Comparison of ENCODE assay signal across 15 cellular contexts in the genomic region with DNA sequence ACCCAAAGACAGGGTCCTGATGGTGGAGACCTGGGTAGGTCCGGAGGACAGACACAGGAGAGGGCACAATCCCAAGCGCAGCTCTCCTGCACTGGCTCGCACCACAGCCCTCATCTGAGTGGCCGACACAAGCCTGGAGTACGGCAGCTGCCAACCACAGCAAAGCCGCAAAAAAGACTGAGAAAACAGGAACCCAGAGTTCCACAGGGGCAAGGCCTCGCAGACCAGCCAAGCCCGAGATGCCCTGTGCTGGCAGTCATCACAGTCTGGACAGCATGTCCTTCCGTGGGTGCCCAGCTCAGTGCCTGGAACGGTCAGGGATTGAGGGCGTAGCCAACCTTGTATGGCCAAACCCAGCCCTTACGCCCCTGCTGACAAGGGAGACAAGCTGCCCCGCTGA. TPM values are rescaled to one million over a fixed set of nuclear protein-coding genes. Genes with fewer than 3 reads are reported as not detected.
DNase-seq lines count a peak whose midpoint lies in the region; ATAC-seq, FAIRE-seq and TF ChIP-seq lines count a peak whose summit lies in the region.
"Had no signal": no experiment of that assay in that cellular context is flagged by ENCODE, and none has a peak within 500 bp of the region (broad histone marks: within the 10 kb centered on the region; RNA-seq: fewer than 3 reads in every experiment).

No MANE protein-coding gene starts in this region.

- H3K4me3 Mint-ChIP-seq in activated naive CD4-positive, alpha-beta T cell treated with anti-CD3 and anti-CD28 coated beads for 36 hours = no peak overlapping the region
- H3K4me3 Mint-ChIP-seq in stimulated activated effector memory CD8-positive, alpha-beta T cell treated with anti-CD3 and anti-CD28 coated beads, Interleukin-12 subunit alpha, Interleukin-12 subunit beta, amount 100 ng/mL, for 72 hours = no peak overlapping the region

- intact Hi-C loops in activated naive CD4-positive, alpha-beta T cell treated with anti-CD3 and anti-CD28 coated beads for 36 hours (cut with micrococcal nuclease) = no loop called here
- intact Hi-C loops in HepG2 (cut with micrococcal nuclease; ENCODE audit: unreplicated experiment) = no loop called here

- POLR2A ChIA-PET in HepG2 (lab: Yijun Ruan, JAX) = interaction anchor here (0.6 to 1.4 kb wide), 2 partner anchors 10 to 38 kb away, joined by 3 to 5 read pairs; no protein-coding TSS in a partner anchor

- in situ Hi-C loops in HepG2 (cut with HindIII; ENCODE audit: extremely low pct_ligation_motif_present, low pct_unique_long_range_greater_than_20kb) = no loop called here

- H3K9me3 ChIP-seq in WERI-Rb-1 (ENCODE audit: severe bottlenecking) (no peaks in the 10 kb centered on the region), HepG2 (ENCODE audit: low read length) (no peaks in the 10 kb centered on the region)
- H3K9me3 ChIP-seq: ovary had no signal

- H3K79me2 ChIP-seq in HepG2 (ENCODE audit: insufficient read depth, low read length) = peaks cover 9% of the 10 kb centered on the region

- TF ChIP-seq CTCF in WERI-Rb-1 (IDR thresholded peaks at IDR 0.05; ENCODE audit: low read depth, low read length) (no peak), HepG2 (CRISPR knock-in tag; IDR thresholded peaks at IDR 0.05) (no peak)

- peak overlapping the region; percentile 92 for H3K27ac ChIP-seq in WERI-Rb-1
- no peak overlapping the region for H3K27ac ChIP-seq in HepG2 (ENCODE audit: extremely low read length, insufficient read depth, low read length)
- H3K27ac ChIP-seq: ovary had no signal

- no peak overlapping the region for H3K4me2 ChIP-seq in HepG2 (ENCODE audit: low read depth, low read length)

- peaks cover 18% of the 10 kb centered on the region for H3K36me3 Mint-ChIP-seq in activated naive CD4-positive, alpha-beta T cell treated with anti-CD3 and anti-CD28 coated beads for 36 hours (ENCODE audit: low read depth)
- peaks cover 79% of the 10 kb centered on the region for H3K36me3 Mint-ChIP-seq in stimulated activated effector memory CD8-positive, alpha-beta T cell treated with anti-CD3 and anti-CD28 coated beads, Interleukin-12 subunit alpha, Interleukin-12 subunit beta, amount 100 ng/mL, for 72 hours

- WGBS in HepG2 (ENCODE audit: low lambda C conversion rate) = 100% methylated on average over 2 of the region's 13 CpGs

- CTCF ChIA-PET in activated naive CD4-positive, alpha-beta T cell treated with anti-CD3 and anti-CD28 coated beads for 36 hours (lab: Charles Lee) = no interaction called here
- CTCF ChIA-PET in HepG2 (lab: Yijun Ruan, JAX; ENCODE audit: low intra/inter-chr PET ratio, low total read pairs) = no interaction called here

- no peaks in the 10 kb centered on the region for H3K9me3 Mint-ChIP-seq in activated naive CD4-positive, alpha-beta T cell treated with anti-CD3 and anti-CD28 coated beads for 36 hours
- no peaks in the 10 kb centered on the region for H3K9me3 Mint-ChIP-seq in stimulated activated effector memory CD8-positive, alpha-beta T cell treated with anti-CD3 and anti-CD28 coated beads, Interleukin-12 subunit alpha, Interleukin-12 subunit beta, amount 100 ng/mL, for 72 hours

- no peak for TF ChIP-seq RAD21 in HepG2 (CRISPR knock-in tag; IDR thresholded peaks at IDR 0.05)

- H3K4me1 ChIP-seq in HepG2 (ENCODE audit: insufficient read depth, low read length) = no peaks in the 10 kb centered on the region

- peak overlapping the region; percentile 53 for H3K27ac Mint-ChIP-seq in activated naive CD4-positive, alpha-beta T cell treated with anti-CD3 and anti-CD28 coated beads for 36 hours
- H3K27ac Mint-ChIP-seq in stimulated activated effector memory CD8-positive, alpha-beta T cell treated with anti-CD3 and anti-CD28 coated beads, Interleukin-12 subunit alpha, Interleukin-12 subunit beta, amount 100 ng/mL, for 72 hours = peak overlapping the region; percentile 50

- H3K4me3 ChIP-seq in WERI-Rb-1 (ENCODE audit: low read depth, low read length) = no peak overlapping the region
- no peak overlapping the region for H3K4me3 ChIP-seq in HepG2 (replicated peaks in 1 of 3; ENCODE audit: insufficient read depth in 1 of 3, low read depth in 2 of 3, low read length in 3 of 3)
- H3K4me3 ChIP-seq: ovary had no signal

- TF ChIP-seq EP300 in HepG2 (IDR thresholded peaks at IDR 0.05; ENCODE audit: low read depth in 2 of 2, low read length in 2 of 2) (no peak), HepG2 (CRISPR knock-in tag; IDR thresholded peaks at IDR 0.05; ENCODE audit: borderline replicate concordance) (no peak)

- no peak overlapping the region for H2AFZ ChIP-seq in HepG2 (ENCODE audit: low read length)

- no TSS peak for BruUV-seq in HepG2 (replicated peaks; lab: Mats Ljungman, UMichigan)

- H3K27me3 ChIP-seq in WERI-Rb-1 (ENCODE audit: insufficient read depth, low read depth, severe bottlenecking) (no peaks in the 10 kb centered on the region), HepG2 (ENCODE audit: control insufficient read depth in 1 of 2, insufficient read depth in 2 of 2, low read length in 2 of 2) (no peaks in the 10 kb centered on the region)
- H3K27me3 ChIP-seq: ovary had no signal

- no peak for DNase-seq in activated naive CD4-positive, alpha-beta T cell treated with anti-CD3 and anti-CD28 coated beads for 36 hours
- DNase-seq in activated naive CD4-positive, alpha-beta T cell treated with anti-CD3 and anti-CD28 coated beads, Interleukin-2, amount 50 U/mL, for 16 hours = no peak
- no peak for DNase-seq in WERI-Rb-1
- no peak for DNase-seq in HepG2 (ENCODE audit: low spot score)
- no peak for DNase-seq in stimulated activated effector memory CD8-positive, alpha-beta T cell treated with anti-CD3 and anti-CD28 coated beads, Interleukin-12 subunit alpha, Interleukin-12 subunit beta, amount 100 ng/mL, for 72 hours (ENCODE audit: low spot score in 2 of 2)
- DNase-seq in hepatic stellate cell (ENCODE audit: low spot score) = no peak
- no peak for DNase-seq in NCI-H187 (lab: John Stamatoyannopoulos, UW)
- DNase-seq: GOT3; NCI-H1092 treated with DMSO at 0.1 percent for 48 hours; ovary; stimulated activated CD4-positive, alpha-beta T cell treated with anti-CD3 and anti-CD28 coated beads, Interleukin-2, amount 100 ng/mL, for 24 hours had no signal

- H4K20me1 ChIP-seq in HepG2 (ENCODE audit: insufficient read depth, low read length) = peaks cover 24% of the 10 kb centered on the region

- FAIRE-seq in HepG2 (lab: Jason Lieb, UNC) = no peak
- FAIRE-seq: TTC549 had no signal

- TF ChIP-seq POLR2A in HepG2 (IDR thresholded peaks at IDR 0.05; ENCODE audit: insufficient read depth in 1 of 2, low read depth in 2 of 2, low read length in 2 of 2) = 0 out of 4 replicates have a peak, but pooled peaks of 1 of the 2 experiments have one; percentile 23

- peaks cover 85% of the 10 kb centered on the region for H3K36me3 ChIP-seq in WERI-Rb-1
- H3K36me3 ChIP-seq in HepG2 (replicated peaks in 1 of 2; ENCODE audit: control insufficient read depth in 1 of 2, insufficient read depth in 2 of 2, low read length in 2 of 2) = peaks cover 32 to 72% of the 10 kb centered on the region in 2 experiments
- H3K36me3 ChIP-seq: ovary had no signal

- no peak overlapping the region for H3K9ac ChIP-seq in HepG2 (ENCODE audit: insufficient read depth, low read depth, low read length)

- ATAC-seq in HepG2 (no peak), GM21528 (IDR thresholded peaks at IDR 0.05; ENCODE audit: low FRiP score, unreplicated experiment) (no peak)
- no peak for ATAC-seq in stimulated activated effector memory CD8-positive, alpha-beta T cell treated with anti-CD3 and anti-CD28 coated beads, Interleukin-12 subunit alpha, Interleukin-12 subunit beta, amount 100 ng/mL, for 72 hours

- peaks cover 26% of the 10 kb centered on the region for H3K4me1 Mint-ChIP-seq in activated naive CD4-positive, alpha-beta T cell treated with anti-CD3 and anti-CD28 coated beads for 36 hours (ENCODE audit: low read depth)
- H3K4me1 Mint-ChIP-seq in stimulated activated effector memory CD8-positive, alpha-beta T cell treated with anti-CD3 and anti-CD28 coated beads, Interleukin-12 subunit alpha, Interleukin-12 subunit beta, amount 100 ng/mL, for 72 hours = peaks cover 34% of the 10 kb centered on the region

- no peaks in the 10 kb centered on the region for H3K27me3 Mint-ChIP-seq in activated naive CD4-positive, alpha-beta T cell treated with anti-CD3 and anti-CD28 coated beads for 36 hours (ENCODE audit: low read depth)

RNA-seq across cellular contexts. Expression of gene ZBTB48, which starts 11.4 kb away (rescaled TPM):
- total RNA-seq in activated naive CD4-positive, alpha-beta T cell treated with anti-CD3 and anti-CD28 coated beads for 36 hours = 10 to 100 TPM; 15.0 to 18.3 TPM
- 13.8 and 17.1 TPM in 2 replicates for total RNA-seq in HepG2 (2016; rRNA removed; fragmentation: Illumina TruSeq; extraction: Trizol)
- total RNA-seq in HepG2 (2016; cell fraction: cytosol; rRNA removed; fragmentation: Illumina TruSeq; extraction: Trizol; ENCODE audit: low read depth) = 5.0 and 5.2 TPM in 2 replicates
- 8.3 and 21.5 TPM in 2 replicates for total RNA-seq in HepG2 (2016; cell fraction: insoluble cytoplasmic fraction; rRNA removed; fragmentation: Illumina TruSeq; extraction: Trizol)
- total RNA-seq in HepG2 (2016; cell fraction: membrane; rRNA removed; fragmentation: Illumina TruSeq; extraction: Trizol) = 5.7 and 8.8 TPM in 2 replicates
- 17.3 and 20.3 TPM in 2 replicates for total RNA-seq in HepG2 (2016; cell fraction: nucleus; rRNA removed; fragmentation: Illumina TruSeq; extraction: Trizol)
- 13.0 and 18.1 TPM in 2 replicates for polyA plus RNA-seq in HepG2 (2011; rRNA removed)
- polyA plus RNA-seq in HepG2 (2011; cell fraction: cytosol; rRNA removed) = 10.2 and 13.3 TPM in 2 replicates
- 62.4 and 69.3 TPM in 2 replicates for polyA plus RNA-seq in HepG2 (2011; cell fraction: nucleus; rRNA removed)
- polyA plus RNA-seq in HepG2 (2012) = 9.9 and 13.5 TPM in 2 replicates
- polyA plus RNA-seq in HepG2 (2016; cell fraction: cytosol; fragmentation: Illumina TruSeq; extraction: Trizol; ENCODE audit: low read depth) = 3.7 and 4.2 TPM in 2 replicates
- polyA plus RNA-seq in HepG2 (2016; cell fraction: insoluble cytoplasmic fraction; fragmentation: Illumina TruSeq; extraction: Trizol; ENCODE audit: low read depth) = 7.6 TPM in 2 replicates
- 5.0 and 5.6 TPM in 2 replicates for polyA plus RNA-seq in HepG2 (2016; cell fraction: membrane; fragmentation: Illumina TruSeq; extraction: Trizol; ENCODE audit: low read depth)
- polyA plus RNA-seq in HepG2 (2016; cell fraction: nucleus; fragmentation: Illumina TruSeq; extraction: Trizol; ENCODE audit: insufficient read depth, low read depth) = 44.7 and 51.5 TPM in 2 replicates
- polyA minus RNA-seq in HepG2 (2011; rRNA and poly(A)+ RNA removed; ENCODE audit: low replicate concordance) = 30.6 and 46.1 TPM in 2 replicates
- polyA minus RNA-seq in HepG2 (2011; cell fraction: cytosol; rRNA and poly(A)+ RNA removed) = 4.3 and 8.8 TPM in 2 replicates
- 18.5 and 19.6 TPM in 2 replicates for polyA minus RNA-seq in HepG2 (2011; cell fraction: nucleus; rRNA and poly(A)+ RNA removed)

RNA-seq across cellular contexts. Expression of gene KLHL21, which starts 11.4 kb away (rescaled TPM):
- total RNA-seq in activated naive CD4-positive, alpha-beta T cell treated with anti-CD3 and anti-CD28 coated beads for 36 hours = 10 to 100 TPM; 21.0 to 23.3 TPM
- 20.9 and 25.0 TPM in 2 replicates for total RNA-seq in HepG2 (2016; rRNA removed; fragmentation: Illumina TruSeq; extraction: Trizol)
- total RNA-seq in HepG2 (2016; cell fraction: cytosol; rRNA removed; fragmentation: Illumina TruSeq; extraction: Trizol; ENCODE audit: low read depth) = 4.1 and 5.1 TPM in 2 replicates
- total RNA-seq in HepG2 (2016; cell fraction: insoluble cytoplasmic fraction; rRNA removed; fragmentation: Illumina TruSeq; extraction: Trizol) = 16.6 and 24.3 TPM in 2 replicates
- 11.5 and 11.6 TPM in 2 replicates for total RNA-seq in HepG2 (2016; cell fraction: membrane; rRNA removed; fragmentation: Illumina TruSeq; extraction: Trizol)
- 22.1 and 26.1 TPM in 2 replicates for total RNA-seq in HepG2 (2016; cell fraction: nucleus; rRNA removed; fragmentation: Illumina TruSeq; extraction: Trizol)
- 14.8 and 19.9 TPM in 2 replicates for polyA plus RNA-seq in HepG2 (2011; rRNA removed)
- polyA plus RNA-seq in HepG2 (2011; cell fraction: cytosol; rRNA removed) = 10.9 and 14.4 TPM in 2 replicates
- 95.0 and 99.0 TPM in 2 replicates for polyA plus RNA-seq in HepG2 (2011; cell fraction: nucleus; rRNA removed)
- polyA plus RNA-seq in HepG2 (2012) = 13.7 and 34.6 TPM in 2 replicates
- 2.2 and 2.8 TPM in 2 replicates for polyA plus RNA-seq in HepG2 (2016; cell fraction: cytosol; fragmentation: Illumina TruSeq; extraction: Trizol; ENCODE audit: low read depth)
- polyA plus RNA-seq in HepG2 (2016; cell fraction: insoluble cytoplasmic fraction; fragmentation: Illumina TruSeq; extraction: Trizol; ENCODE audit: low read depth) = 14.0 and 18.0 TPM in 2 replicates
- polyA plus RNA-seq in HepG2 (2016; cell fraction: membrane; fragmentation: Illumina TruSeq; extraction: Trizol; ENCODE audit: low read depth) = 4.8 and 5.2 TPM in 2 replicates
- 41.5 and 42.6 TPM in 2 replicates for polyA plus RNA-seq in HepG2 (2016; cell fraction: nucleus; fragmentation: Illumina TruSeq; extraction: Trizol; ENCODE audit: insufficient read depth, low read depth)
- 28.3 and 69.9 TPM in 2 replicates for polyA minus RNA-seq in HepG2 (2011; rRNA and poly(A)+ RNA removed; ENCODE audit: low replicate concordance)
- 21.0 and 26.5 TPM in 2 replicates for polyA minus RNA-seq in HepG2 (2011; cell fraction: cytosol; rRNA and poly(A)+ RNA removed)
- polyA minus RNA-seq in HepG2 (2011; cell fraction: nucleus; rRNA and poly(A)+ RNA removed) = 34.2 and 40.8 TPM in 2 replicates

RNA-seq across cellular contexts. Expression of gene PHF13, which starts 22.3 kb away (rescaled TPM):
- 10 to 100 TPM; 10.8 to 11.3 TPM for total RNA-seq in activated naive CD4-positive, alpha-beta T cell treated with anti-CD3 and anti-CD28 coated beads for 36 hours
- total RNA-seq in HepG2 (2016; rRNA removed; fragmentation: Illumina TruSeq; extraction: Trizol) = 7.4 and 8.4 TPM in 2 replicates
- 1.8 TPM in 2 replicates for total RNA-seq in HepG2 (2016; cell fraction: cytosol; rRNA removed; fragmentation: Illumina TruSeq; extraction: Trizol; ENCODE audit: low read depth)
- 7.7 and 8.2 TPM in 2 replicates for total RNA-seq in HepG2 (2016; cell fraction: insoluble cytoplasmic fraction; rRNA removed; fragmentation: Illumina TruSeq; extraction: Trizol)
- total RNA-seq in HepG2 (2016; cell fraction: membrane; rRNA removed; fragmentation: Illumina TruSeq; extraction: Trizol) = 5.3 and 5.8 TPM in 2 replicates
- total RNA-seq in HepG2 (2016; cell fraction: nucleus; rRNA removed; fragmentation: Illumina TruSeq; extraction: Trizol) = 8.5 and 10.6 TPM in 2 replicates
- 4.7 and 6.1 TPM in 2 replicates for polyA plus RNA-seq in HepG2 (2011; rRNA removed)
- 3.7 and 4.9 TPM in 2 replicates for polyA plus RNA-seq in HepG2 (2011; cell fraction: cytosol; rRNA removed)
- 9.9 and 12.6 TPM in 2 replicates for polyA plus RNA-seq in HepG2 (2011; cell fraction: nucleus; rRNA removed)
- 15.6 and 16.1 TPM in 2 replicates for polyA plus RNA-seq in HepG2 (2012)
- polyA plus RNA-seq in HepG2 (2016; cell fraction: cytosol; fragmentation: Illumina TruSeq; extraction: Trizol; ENCODE audit: low read depth) = 0.83 and 0.97 TPM in 2 replicates
- 9.5 and 10.6 TPM in 2 replicates for polyA plus RNA-seq in HepG2 (2016; cell fraction: insoluble cytoplasmic fraction; fragmentation: Illumina TruSeq; extraction: Trizol; ENCODE audit: low read depth)
- 2.9 and 3.0 TPM in 2 replicates for polyA plus RNA-seq in HepG2 (2016; cell fraction: membrane; fragmentation: Illumina TruSeq; extraction: Trizol; ENCODE audit: low read depth)
- 19.2 and 19.9 TPM in 2 replicates for polyA plus RNA-seq in HepG2 (2016; cell fraction: nucleus; fragmentation: Illumina TruSeq; extraction: Trizol; ENCODE audit: insufficient read depth, low read depth)
- polyA minus RNA-seq in HepG2 (2011; rRNA and poly(A)+ RNA removed; ENCODE audit: low replicate concordance) = 2.6 and 5.3 TPM in 2 replicates
- polyA minus RNA-seq in HepG2 (2011; cell fraction: cytosol; rRNA and poly(A)+ RNA removed) = 4.9 and 7.5 TPM in 2 replicates
- polyA minus RNA-seq in HepG2 (2011; cell fraction: nucleus; rRNA and poly(A)+ RNA removed) = 4.2 and 4.7 TPM in 2 replicates

RNA-seq across cellular contexts. Expression of gene THAP3, which starts 33.4 kb away (rescaled TPM):
- 10 to 100 TPM; 27.3 to 30.9 TPM for total RNA-seq in activated naive CD4-positive, alpha-beta T cell treated with anti-CD3 and anti-CD28 coated beads for 36 hours
- 14.9 and 15.0 TPM in 2 replicates for total RNA-seq in HepG2 (2016; rRNA removed; fragmentation: Illumina TruSeq; extraction: Trizol)
- total RNA-seq in HepG2 (2016; cell fraction: cytosol; rRNA removed; fragmentation: Illumina TruSeq; extraction: Trizol; ENCODE audit: low read depth) = 9.0 and 9.7 TPM in 2 replicates
- total RNA-seq in HepG2 (2016; cell fraction: insoluble cytoplasmic fraction; rRNA removed; fragmentation: Illumina TruSeq; extraction: Trizol) = 15.7 and 15.9 TPM in 2 replicates
- total RNA-seq in HepG2 (2016; cell fraction: membrane; rRNA removed; fragmentation: Illumina TruSeq; extraction: Trizol) = 12.2 and 13.1 TPM in 2 replicates
- total RNA-seq in HepG2 (2016; cell fraction: nucleus; rRNA removed; fragmentation: Illumina TruSeq; extraction: Trizol) = 12.6 and 13.1 TPM in 2 replicates
- polyA plus RNA-seq in HepG2 (2011; rRNA removed) = 10.3 and 12.1 TPM in 2 replicates
- polyA plus RNA-seq in HepG2 (2011; cell fraction: cytosol; rRNA removed) = 7.0 and 10.7 TPM in 2 replicates
- 24.3 and 30.1 TPM in 2 replicates for polyA plus RNA-seq in HepG2 (2011; cell fraction: nucleus; rRNA removed)
- 8.1 and 8.4 TPM in 2 replicates for polyA plus RNA-seq in HepG2 (2012)
- 4.4 and 4.8 TPM in 2 replicates for polyA plus RNA-seq in HepG2 (2016; cell fraction: cytosol; fragmentation: Illumina TruSeq; extraction: Trizol; ENCODE audit: low read depth)
- polyA plus RNA-seq in HepG2 (2016; cell fraction: insoluble cytoplasmic fraction; fragmentation: Illumina TruSeq; extraction: Trizol; ENCODE audit: low read depth) = 11.7 and 12.3 TPM in 2 replicates
- 5.1 and 6.0 TPM in 2 replicates for polyA plus RNA-seq in HepG2 (2016; cell fraction: membrane; fragmentation: Illumina TruSeq; extraction: Trizol; ENCODE audit: low read depth)
- 24.7 and 27.0 TPM in 2 replicates for polyA plus RNA-seq in HepG2 (2016; cell fraction: nucleus; fragmentation: Illumina TruSeq; extraction: Trizol; ENCODE audit: insufficient read depth, low read depth)
- polyA minus RNA-seq in HepG2 (2011; rRNA and poly(A)+ RNA removed; ENCODE audit: low replicate concordance) = 17.1 and 18.0 TPM in 2 replicates
- polyA minus RNA-seq in HepG2 (2011; cell fraction: cytosol; rRNA and poly(A)+ RNA removed) = 3.2 and 4.4 TPM in 2 replicates
- polyA minus RNA-seq in HepG2 (2011; cell fraction: nucleus; rRNA and poly(A)+ RNA removed) = 8.4 and 9.4 TPM in 2 replicates

RNA-seq across cellular contexts. Expression of gene TAS1R1, which starts 36.1 kb away (rescaled TPM):
- not detected for total RNA-seq in activated naive CD4-positive, alpha-beta T cell treated with anti-CD3 and anti-CD28 coated beads for 36 hours
- total RNA-seq in HepG2 (2016; rRNA removed; fragmentation: Illumina TruSeq; extraction: Trizol) = 0.98 and 1.4 TPM in 2 replicates
- total RNA-seq in HepG2 (2016; cell fraction: cytosol; rRNA removed; fragmentation: Illumina TruSeq; extraction: Trizol; ENCODE audit: low read depth) = 0.26 and 0.30 TPM in 2 replicates
- total RNA-seq in HepG2 (2016; cell fraction: insoluble cytoplasmic fraction; rRNA removed; fragmentation: Illumina TruSeq; extraction: Trizol) = 1.4 and 1.7 TPM in 2 replicates
- 1.1 and 2.0 TPM in 2 replicates for total RNA-seq in HepG2 (2016; cell fraction: membrane; rRNA removed; fragmentation: Illumina TruSeq; extraction: Trizol)
- total RNA-seq in HepG2 (2016; cell fraction: nucleus; rRNA removed; fragmentation: Illumina TruSeq; extraction: Trizol) = 1.1 TPM in 2 replicates
- 1.6 and 1.9 TPM in 2 replicates for polyA plus RNA-seq in HepG2 (2011; rRNA removed)
- polyA plus RNA-seq in HepG2 (2011; cell fraction: cytosol; rRNA removed) = 1.8 and 2.4 TPM in 2 replicates
- polyA plus RNA-seq in HepG2 (2011; cell fraction: nucleus; rRNA removed) = 0.93 and 1.9 TPM in 2 replicates
- 0.30 and 0.32 TPM in 2 replicates for polyA plus RNA-seq in HepG2 (2012)
- 0.71 and 0.72 TPM in 2 replicates for polyA plus RNA-seq in HepG2 (2016; cell fraction: cytosol; fragmentation: Illumina TruSeq; extraction: Trizol; ENCODE audit: low read depth)
- polyA plus RNA-seq in HepG2 (2016; cell fraction: insoluble cytoplasmic fraction; fragmentation: Illumina TruSeq; extraction: Trizol; ENCODE audit: low read depth) = 0.81 and 1.2 TPM in 2 replicates
- 1.2 TPM in 2 replicates for polyA plus RNA-seq in HepG2 (2016; cell fraction: membrane; fragmentation: Illumina TruSeq; extraction: Trizol; ENCODE audit: low read depth)
- polyA plus RNA-seq in HepG2 (2016; cell fraction: nucleus; fragmentation: Illumina TruSeq; extraction: Trizol; ENCODE audit: insufficient read depth, low read depth) = 1.9 and 2.5 TPM in 2 replicates
- 0.09 and 5.5 TPM in 2 replicates for polyA minus RNA-seq in HepG2 (2011; rRNA and poly(A)+ RNA removed; ENCODE audit: low replicate concordance)
- polyA minus RNA-seq in HepG2 (2011; cell fraction: cytosol; rRNA and poly(A)+ RNA removed) = 0.79 and 1.3 TPM in 2 replicates
- polyA minus RNA-seq in HepG2 (2011; cell fraction: nucleus; rRNA and poly(A)+ RNA removed) = 0.26 and 1.2 TPM in 2 replicates
- total RNA-seq: glomerular endothelial cell, liver had no signal
- polyA plus RNA-seq: liver had no signal
